Comparison of ENCODE assay signal across 2 cellular contexts in the genomic region with DNA sequence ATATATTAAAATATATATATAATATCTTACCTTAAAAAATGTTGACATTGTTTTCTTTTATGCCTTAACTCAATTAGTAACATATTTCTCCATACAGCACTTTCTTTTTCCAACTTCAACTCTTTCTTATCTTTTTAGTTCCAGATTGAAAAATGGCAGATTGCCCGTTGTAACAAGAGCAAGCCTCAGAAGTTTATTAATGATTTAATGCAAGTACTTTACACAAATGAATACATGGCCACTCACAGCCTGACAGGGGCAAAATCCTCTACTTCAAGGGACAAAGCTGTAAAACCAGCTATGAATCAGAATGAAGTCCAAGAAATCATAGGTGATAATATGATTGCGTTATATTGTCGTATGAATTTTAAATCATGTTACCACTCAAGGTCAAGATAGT.
TF ChIP-seq lines count a peak whose summit lies in the region.

No MANE protein-coding gene starts in this region.

TF ChIP-seq in HCT116, 20 proteins besides CTCF, POLR2A, EP300 and RAD21:
- no peak for TF ChIP-seq SRF (IDR thresholded peaks at IDR 0.05; ENCODE audit: low read depth)
- TF ChIP-seq, protein P1, sequence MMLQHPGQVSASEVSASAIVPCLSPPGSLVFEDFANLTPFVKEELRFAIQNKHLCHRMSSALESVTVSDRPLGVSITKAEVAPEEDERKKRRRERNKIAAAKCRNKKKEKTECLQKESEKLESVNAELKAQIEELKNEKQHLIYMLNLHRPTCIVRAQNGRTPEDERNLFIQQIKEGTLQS (IDR thresholded peaks at IDR 0.05), result no peak
- no peak for TF ChIP-seq ELF1 (IDR thresholded peaks at IDR 0.05; ENCODE audit: borderline replicate concordance, low read depth)
- TF ChIP-seq, protein P2, sequence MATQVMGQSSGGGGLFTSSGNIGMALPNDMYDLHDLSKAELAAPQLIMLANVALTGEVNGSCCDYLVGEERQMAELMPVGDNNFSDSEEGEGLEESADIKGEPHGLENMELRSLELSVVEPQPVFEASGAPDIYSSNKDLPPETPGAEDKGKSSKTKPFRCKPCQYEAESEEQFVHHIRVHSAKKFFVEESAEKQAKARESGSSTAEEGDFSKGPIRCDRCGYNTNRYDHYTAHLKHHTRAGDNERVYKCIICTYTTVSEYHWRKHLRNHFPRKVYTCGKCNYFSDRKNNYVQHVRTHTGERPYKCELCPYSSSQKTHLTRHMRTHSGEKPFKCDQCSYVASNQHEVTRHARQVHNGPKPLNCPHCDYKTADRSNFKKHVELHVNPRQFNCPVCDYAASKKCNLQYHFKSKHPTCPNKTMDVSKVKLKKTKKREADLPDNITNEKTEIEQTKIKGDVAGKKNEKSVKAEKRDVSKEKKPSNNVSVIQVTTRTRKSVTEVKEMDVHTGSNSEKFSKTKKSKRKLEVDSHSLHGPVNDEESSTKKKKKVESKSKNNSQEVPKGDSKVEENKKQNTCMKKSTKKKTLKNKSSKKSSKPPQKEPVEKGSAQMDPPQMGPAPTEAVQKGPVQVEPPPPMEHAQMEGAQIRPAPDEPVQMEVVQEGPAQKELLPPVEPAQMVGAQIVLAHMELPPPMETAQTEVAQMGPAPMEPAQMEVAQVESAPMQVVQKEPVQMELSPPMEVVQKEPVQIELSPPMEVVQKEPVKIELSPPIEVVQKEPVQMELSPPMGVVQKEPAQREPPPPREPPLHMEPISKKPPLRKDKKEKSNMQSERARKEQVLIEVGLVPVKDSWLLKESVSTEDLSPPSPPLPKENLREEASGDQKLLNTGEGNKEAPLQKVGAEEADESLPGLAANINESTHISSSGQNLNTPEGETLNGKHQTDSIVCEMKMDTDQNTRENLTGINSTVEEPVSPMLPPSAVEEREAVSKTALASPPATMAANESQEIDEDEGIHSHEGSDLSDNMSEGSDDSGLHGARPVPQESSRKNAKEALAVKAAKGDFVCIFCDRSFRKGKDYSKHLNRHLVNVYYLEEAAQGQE (IDR thresholded peaks at IDR 0.05; ENCODE audit: low read depth), result no peak
- no peak for TF ChIP-seq ZFX (IDR thresholded peaks at IDR 0.05)
- TF ChIP-seq FOSL1 (IDR thresholded peaks at IDR 0.05; ENCODE audit: low read depth), result no peak
- no peak for TF ChIP-seq JUND (IDR thresholded peaks at IDR 0.05)
- no peak for TF ChIP-seq EGR1 (IDR thresholded peaks at IDR 0.05; ENCODE audit: low read depth)
- TF ChIP-seq POLR2AphosphoS5 (IDR thresholded peaks at IDR 0.05; ENCODE audit: low read depth, low read length), result no peak
- TF ChIP-seq SIN3A (IDR thresholded peaks at IDR 0.05; ENCODE audit: low read depth), result no peak
- TF ChIP-seq YY1 (IDR thresholded peaks at IDR 0.05; ENCODE audit: extremely low read depth, insufficient replicate concordance, low read depth, low read length), result no peak
- no peak for TF ChIP-seq CEBPB (IDR thresholded peaks at IDR 0.05; ENCODE audit: low read depth)
- no peak for TF ChIP-seq EZH2 (IDR thresholded peaks at IDR 0.05)
- TF ChIP-seq, protein P3, sequence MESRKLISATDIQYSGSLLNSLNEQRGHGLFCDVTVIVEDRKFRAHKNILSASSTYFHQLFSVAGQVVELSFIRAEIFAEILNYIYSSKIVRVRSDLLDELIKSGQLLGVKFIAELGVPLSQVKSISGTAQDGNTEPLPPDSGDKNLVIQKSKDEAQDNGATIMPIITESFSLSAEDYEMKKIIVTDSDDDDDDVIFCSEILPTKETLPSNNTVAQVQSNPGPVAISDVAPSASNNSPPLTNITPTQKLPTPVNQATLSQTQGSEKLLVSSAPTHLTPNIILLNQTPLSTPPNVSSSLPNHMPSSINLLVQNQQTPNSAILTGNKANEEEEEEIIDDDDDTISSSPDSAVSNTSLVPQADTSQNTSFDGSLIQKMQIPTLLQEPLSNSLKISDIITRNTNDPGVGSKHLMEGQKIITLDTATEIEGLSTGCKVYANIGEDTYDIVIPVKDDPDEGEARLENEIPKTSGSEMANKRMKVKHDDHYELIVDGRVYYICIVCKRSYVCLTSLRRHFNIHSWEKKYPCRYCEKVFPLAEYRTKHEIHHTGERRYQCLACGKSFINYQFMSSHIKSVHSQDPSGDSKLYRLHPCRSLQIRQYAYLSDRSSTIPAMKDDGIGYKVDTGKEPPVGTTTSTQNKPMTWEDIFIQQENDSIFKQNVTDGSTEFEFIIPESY (IDR thresholded peaks at IDR 0.05; ENCODE audit: extremely low read depth, insufficient replicate concordance, low read length), result no peak
- TF ChIP-seq ZNF274 (IDR thresholded peaks at IDR 0.05; ENCODE audit: low read depth, low read length), result no peak
- no peak for TF ChIP-seq SP1 (IDR thresholded peaks at IDR 0.05; ENCODE audit: low read depth)
- no peak for TF ChIP-seq CBX3 (IDR thresholded peaks at IDR 0.05; ENCODE audit: low read depth)
- TF ChIP-seq TCF7L2 (IDR thresholded peaks at IDR 0.05; ENCODE audit: borderline replicate concordance, extremely low read depth, insufficient read depth, insufficient read length), result no peak
- no peak for TF ChIP-seq EZH2phosphoT487 (IDR thresholded peaks at IDR 0.05; ENCODE audit: borderline replicate concordance)

TF ChIP-seq in endothelial cell of umbilical vein, 7 proteins besides CTCF, POLR2A, EP300 and RAD21:
- TF ChIP-seq JUN (IDR thresholded peaks at IDR 0.05; ENCODE audit: borderline replicate concordance, insufficient read depth, insufficient read length, low read depth), result no peak
- TF ChIP-seq FOS (IDR thresholded peaks at IDR 0.05; ENCODE audit: borderline replicate concordance, insufficient read depth, low read length), result no peak
- TF ChIP-seq EZH2 (IDR thresholded peaks at IDR 0.05; ENCODE audit: borderline replicate concordance, low read depth, low read length, severe bottlenecking), result no peak
- no peak for TF ChIP-seq GATA2 (IDR thresholded peaks at IDR 0.05; ENCODE audit: insufficient read depth, insufficient read length, low read depth, low read length)
- no peak for TF ChIP-seq POLR2AphosphoS5 (IDR thresholded peaks at IDR 0.05; ENCODE audit: insufficient read depth, low read depth, low read length)
- TF ChIP-seq MYC (IDR thresholded peaks at IDR 0.05; ENCODE audit: low read depth, low read length), result no peak
